Comparison of ENCODE assay signal across 12 cellular contexts in genomic region chr11:31804439-31805036, GRCh38. TPM values are rescaled to one million over a fixed set of nuclear protein-coding genes. Genes with fewer than 3 reads are reported as not detected.
DNase-seq lines count a peak whose midpoint lies in the region; ATAC-seq and TF ChIP-seq lines count a peak whose summit lies in the region.
"Had no signal": no experiment of that assay in that cellular context is flagged by ENCODE, and none has a peak within 500 bp of the region (broad histone marks: within the 10 kb centered on the region; RNA-seq: fewer than 3 reads in every experiment).

No MANE protein-coding gene starts in this region.

- H3K4me1 ChIP-seq in BLaER1, result no peaks in the 10 kb centered on the region
- peaks cover 5 to 26% of the 10 kb centered on the region in 2 donors for H3K4me1 ChIP-seq in naive thymus-derived CD4-positive, alpha-beta T cell (ENCODE audit: control insufficient read depth in 2 of 2, insufficient read depth in 2 of 2, low read length in 2 of 2)

- peak overlapping the region; percentile 31 to 82 (median 70) for H3K4me3 Mint-ChIP-seq in naive thymus-derived CD4-positive, alpha-beta T cell

- peaks cover 100% of the 10 kb centered on the region for H3K27me3 ChIP-seq in BLaER1
- peaks cover 22 to 69% of the 10 kb centered on the region in 2 donors for H3K27me3 ChIP-seq in naive thymus-derived CD4-positive, alpha-beta T cell (ENCODE audit: control insufficient read depth in 2 of 2, insufficient read depth in 2 of 2, low read length in 2 of 2)

- DNase-seq in astrocyte of the hippocampus (ENCODE audit: low read depth, low spot score), result peak; percentile 62
- DNase-seq in naive thymus-derived CD4-positive, alpha-beta T cell, result no peak
- DNase-seq in HEK293T (ENCODE audit: extremely low spot score), result no peak
- DNase-seq in NCI-H524 (lab: John Stamatoyannopoulos, UW), result no peak
- DNase-seq: activated CD4-positive, alpha-beta T cell treated with anti-CD3 and anti-CD28 coated beads for 4 hours; dermis blood vessel endothelial cell; EL; kidney glomerular epithelial cell had no signal

- peak overlapping the region; percentile 29 for H3K4me3 ChIP-seq in BLaER1
- H3K4me3 ChIP-seq in naive thymus-derived CD4-positive, alpha-beta T cell (ENCODE audit: low read length), result no peak overlapping the region

- H3K27ac Mint-ChIP-seq in naive thymus-derived CD4-positive, alpha-beta T cell, result peak overlapping the region in 3 of 9 donors; percentile 5 to 78 (median 34)

- H3K27ac ChIP-seq in BLaER1, result no peak overlapping the region
- H3K27ac ChIP-seq in naive thymus-derived CD4-positive, alpha-beta T cell (ENCODE audit: low read depth, low read length), result no peak overlapping the region

- H3K27me3 Mint-ChIP-seq in naive thymus-derived CD4-positive, alpha-beta T cell, result peaks cover 86 to 96% (median 88%) of the 10 kb centered on the region in 5 donors

- H3K36me3 Mint-ChIP-seq in naive thymus-derived CD4-positive, alpha-beta T cell, result peaks cover 0 to 32% (median 17%) of the 10 kb centered on the region in 5 donors

- peaks cover 4 to 70% (median 29%) of the 10 kb centered on the region in 11 donors for H3K9me3 Mint-ChIP-seq in naive thymus-derived CD4-positive, alpha-beta T cell

- peaks cover 52% of the 10 kb centered on the region; the same call in 1 of the 2 replicates for H4K20me1 ChIP-seq in BLaER1

- no peak overlapping the region for H3K4me2 ChIP-seq in BLaER1

- H3K9ac ChIP-seq in BLaER1, result no peak overlapping the region

- intact Hi-C loops in naive thymus-derived CD4-positive, alpha-beta T cell (cut with micrococcal nuclease), result loop anchor here in 1 of 2 donors (5.0 kb wide), 1 partner anchor 628 kb away; no protein-coding TSS in a partner anchor

- H3K4me1 Mint-ChIP-seq in naive thymus-derived CD4-positive, alpha-beta T cell, result peaks cover 31 to 60% (median 53%) of the 10 kb centered on the region in 7 donors

- CTCF ChIA-PET in naive thymus-derived CD4-positive, alpha-beta T cell (lab: Charles Lee), result no interaction called here
- CTCF ChIA-PET in HEK293T (lab: Yijun Ruan, JAX), result no interaction called here

- no peaks in the 10 kb centered on the region for H3K36me3 ChIP-seq in BLaER1
- H3K36me3 ChIP-seq in naive thymus-derived CD4-positive, alpha-beta T cell (ENCODE audit: control insufficient read depth in 2 of 3, insufficient read depth in 3 of 3, low read length in 3 of 3), result no peaks in the 10 kb centered on the region

- POLR2A ChIA-PET in naive thymus-derived CD4-positive, alpha-beta T cell (lab: Charles Lee), result no interaction called here
- POLR2A ChIA-PET in HEK293T (lab: Yijun Ruan, JAX), result no interaction called here

- peak; percentile 53 for ATAC-seq in GM19463 (IDR thresholded peaks at IDR 0.05; ENCODE audit: unreplicated experiment)
- no peak for ATAC-seq in naive thymus-derived CD4-positive, alpha-beta T cell
- no peak for ATAC-seq in GM18520 (IDR thresholded peaks at IDR 0.05; ENCODE audit: unreplicated experiment)
- ATAC-seq in HG03378 (IDR thresholded peaks at IDR 0.05; ENCODE audit: unreplicated experiment), result no peak

- peaks cover 87% of the 10 kb centered on the region for H3K9me3 ChIP-seq in BLaER1
- H3K9me3 ChIP-seq in naive thymus-derived CD4-positive, alpha-beta T cell (ENCODE audit: control insufficient read depth in 2 of 3, low read length in 3 of 3), result peaks cover 0 to 6% (median 0%) of the 10 kb centered on the region in 3 experiments

TF ChIP-seq in HEK293T, 16 proteins besides CTCF, POLR2A, EP300 and RAD21:
- TF ChIP-seq CTBP1 (IDR thresholded peaks at IDR 0.05; ENCODE audit: borderline replicate concordance), result no peak
- TF ChIP-seq L3MBTL2 (conservative IDR thresholded peaks at IDR 0.05), result no peak
- TF ChIP-seq PKNOX1 (IDR thresholded peaks at IDR 0.05), result no peak
- TF ChIP-seq HDGF (IDR thresholded peaks at IDR 0.05; ENCODE audit: borderline replicate concordance), result no peak
- no peak for TF ChIP-seq FOXK2 (IDR thresholded peaks at IDR 0.05)

RNA-seq across cellular contexts. Expression of gene PAX6, which starts 6.6 kb away (rescaled TPM):
- not detected for total RNA-seq in naive thymus-derived CD4-positive, alpha-beta T cell
- not detected for polyA plus RNA-seq in naive thymus-derived CD4-positive, alpha-beta T cell
- total RNA-seq: dermis blood vessel endothelial cell had no signal
